Comparison of ENCODE assay signal across 13 cellular contexts in genomic region chr17:43952724-43953666, GRCh38. TPM values are rescaled to one million over a fixed set of nuclear protein-coding genes. Genes with fewer than 3 reads are reported as not detected.
A peak's percentile ranks its signal among the peaks of the same experiment; 100 is the strongest.
DNase-seq lines count a peak whose midpoint lies in the region; ATAC-seq and TF ChIP-seq lines count a peak whose summit lies in the region.
"Had no signal": no experiment of that assay in that cellular context is flagged by ENCODE, and none has a peak within 500 bp of the region (broad histone marks: within the 10 kb centered on the region; RNA-seq: fewer than 3 reads in every experiment).

No MANE protein-coding gene starts in this region.

- no peak overlapping the region for H3K9ac ChIP-seq in skeletal muscle satellite cell (ENCODE audit: low read depth, low read length)

- no peaks in the 10 kb centered on the region for H3K9me3 Mint-ChIP-seq in activated T-cell treated with anti-CD3 and anti-CD28 coated beads, Interleukin-2, amount 50 U/mL, for 24 hours

- H3K27ac Mint-ChIP-seq in activated T-cell treated with anti-CD3 and anti-CD28 coated beads, Interleukin-2, amount 50 U/mL, for 24 hours: no peak overlapping the region

- H3K36me3 Mint-ChIP-seq in activated T-cell treated with anti-CD3 and anti-CD28 coated beads, Interleukin-2, amount 50 U/mL, for 24 hours (ENCODE audit: low read depth): no peaks in the 10 kb centered on the region

- H3K4me1 Mint-ChIP-seq in activated T-cell treated with anti-CD3 and anti-CD28 coated beads, Interleukin-2, amount 50 U/mL, for 24 hours (ENCODE audit: low read depth): peaks cover 3% of the 10 kb centered on the region

- peak overlapping the region; percentile 51 for H3K4me3 Mint-ChIP-seq in activated T-cell treated with anti-CD3 and anti-CD28 coated beads, Interleukin-2, amount 50 U/mL, for 24 hours

- H3K27ac ChIP-seq in WERI-Rb-1: peak overlapping the region; percentile 74
- H3K27ac ChIP-seq: C4-2B, gastrocnemius medialis had no signal

- peak overlapping the region; percentile 41 for H3K4me2 ChIP-seq in skeletal muscle satellite cell (ENCODE audit: low read length)

- H3K4me1 ChIP-seq in skeletal muscle satellite cell (ENCODE audit: control insufficient read depth, insufficient read depth, low read length): no peaks in the 10 kb centered on the region

- ATAC-seq in GM21619 (IDR thresholded peaks at IDR 0.05; ENCODE audit: unreplicated experiment) (no peak), GM21447 (IDR thresholded peaks at IDR 0.05; ENCODE audit: unreplicated experiment) (no peak), GM19035 (IDR thresholded peaks at IDR 0.05; ENCODE audit: unreplicated experiment) (no peak)
- ATAC-seq: gastrocnemius medialis had no signal

- H3K9me3 ChIP-seq in WERI-Rb-1 (ENCODE audit: severe bottlenecking): no peaks in the 10 kb centered on the region
- H3K9me3 ChIP-seq in skeletal muscle satellite cell (replicated peaks; ENCODE audit: low read length): peaks cover 4% of the 10 kb centered on the region
- H3K9me3 ChIP-seq: gastrocnemius medialis had no signal

- no peak for TF ChIP-seq CTCF in WERI-Rb-1 (IDR thresholded peaks at IDR 0.05; ENCODE audit: low read depth, low read length)

- DNase-seq in activated T-cell treated with anti-CD3 and anti-CD28 coated beads, Interleukin-2, amount 50 U/mL, for 24 hours: no peak
- DNase-seq in activated T-cell treated with anti-CD3 and anti-CD28 coated beads, Interleukin-2, amount 50 U/mL, for 48 hours: no peak
- no peak for DNase-seq in WERI-Rb-1
- DNase-seq: activated CD8-positive, alpha-beta memory T cell treated with anti-CD3 and anti-CD28 coated beads, Interleukin-2, amount 50 U/mL, for 4 hours; gastrocnemius medialis; NCI-H2227 treated with DMSO at 0.1 percent for 48 hours had no signal

- peaks cover 60% of the 10 kb centered on the region for H3K27me3 Mint-ChIP-seq in activated T-cell treated with anti-CD3 and anti-CD28 coated beads, Interleukin-2, amount 50 U/mL, for 24 hours

- H3K36me3 ChIP-seq in WERI-Rb-1 (no peaks in the 10 kb centered on the region), skeletal muscle satellite cell (ENCODE audit: insufficient read depth, low read length) (no peaks in the 10 kb centered on the region)
- H3K36me3 ChIP-seq: gastrocnemius medialis had no signal

- H3K4me3 ChIP-seq in WERI-Rb-1 (ENCODE audit: low read depth, low read length): no peak overlapping the region; the same call in 1 of the 2 replicates
- peak overlapping the region; percentile 72 for H3K4me3 ChIP-seq in iPS-11a (ENCODE audit: low read depth, low read length)
- H3K4me3 ChIP-seq in skeletal muscle satellite cell (ENCODE audit: low read length): peak overlapping the region; percentile 13

- H3K27me3 ChIP-seq in WERI-Rb-1 (ENCODE audit: insufficient read depth, low read depth, severe bottlenecking): no peaks in the 10 kb centered on the region
- peaks cover 68% of the 10 kb centered on the region for H3K27me3 ChIP-seq in skeletal muscle satellite cell (ENCODE audit: control insufficient read depth, insufficient read depth, low read length)

RNA-seq across cellular contexts. Expression of gene PYY, which starts 0.7 kb away (rescaled TPM):
- under 0.01 TPM in 1 of 2 replicates, not detected in the other for total RNA-seq in skeletal muscle satellite cell (2012; rRNA removed)
- total RNA-seq: gastrocnemius medialis, subcutaneous adipose tissue had no signal

RNA-seq across cellular contexts. Expression of gene PPY, which starts 10.7 kb away (rescaled TPM):
- total RNA-seq in skeletal muscle satellite cell (2012; rRNA removed): not detected in 2 replicates
- total RNA-seq: gastrocnemius medialis, subcutaneous adipose tissue had no signal

RNA-seq across cellular contexts. Expression of gene MPP2, which starts 45.7 kb away (rescaled TPM):
- 2.3 and 3.3 TPM in 2 replicates for total RNA-seq in skeletal muscle satellite cell (2012; rRNA removed)

RNA-seq across cellular contexts. Expression of gene NAGS, which starts 51.4 kb away (rescaled TPM):
- 43.7 and 46.9 TPM in 2 replicates for total RNA-seq in skeletal muscle satellite cell (2012; rRNA removed)
